ENCODE assay signal across 2 cellular contexts in the genomic region with DNA sequence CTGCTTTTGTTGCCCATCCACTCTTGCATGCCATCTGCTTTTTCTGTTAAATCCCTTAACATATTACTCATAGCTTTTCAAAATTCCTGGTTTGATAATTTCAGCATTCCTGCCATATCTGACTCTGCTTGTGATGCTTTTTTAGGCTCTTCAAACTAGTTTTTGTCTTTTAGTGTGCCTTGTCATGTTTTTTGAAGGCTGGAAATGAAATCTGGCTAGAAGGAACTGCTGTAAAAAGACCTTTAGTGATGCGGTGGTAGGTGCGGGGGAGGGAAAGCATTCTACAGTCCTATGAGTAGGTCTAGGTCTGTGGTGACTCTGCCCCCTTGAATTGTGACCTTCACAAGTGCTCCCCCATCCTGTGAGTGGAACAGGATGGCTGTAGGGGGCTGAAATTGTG.
TF ChIP-seq lines count a peak whose summit lies in the region.

No MANE protein-coding gene starts in this region.

TF ChIP-seq in GM23338, 12 proteins besides CTCF, POLR2A, EP300 and RAD21 (continues in another document):
- no peak for TF ChIP-seq NANOG (IDR thresholded peaks at IDR 0.05; ENCODE audit: borderline replicate concordance)
- TF ChIP-seq, protein P1, sequence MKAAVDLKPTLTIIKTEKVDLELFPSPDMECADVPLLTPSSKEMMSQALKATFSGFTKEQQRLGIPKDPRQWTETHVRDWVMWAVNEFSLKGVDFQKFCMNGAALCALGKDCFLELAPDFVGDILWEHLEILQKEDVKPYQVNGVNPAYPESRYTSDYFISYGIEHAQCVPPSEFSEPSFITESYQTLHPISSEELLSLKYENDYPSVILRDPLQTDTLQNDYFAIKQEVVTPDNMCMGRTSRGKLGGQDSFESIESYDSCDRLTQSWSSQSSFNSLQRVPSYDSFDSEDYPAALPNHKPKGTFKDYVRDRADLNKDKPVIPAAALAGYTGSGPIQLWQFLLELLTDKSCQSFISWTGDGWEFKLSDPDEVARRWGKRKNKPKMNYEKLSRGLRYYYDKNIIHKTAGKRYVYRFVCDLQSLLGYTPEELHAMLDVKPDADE (IDR thresholded peaks at IDR 0.05), result no peak
- TF ChIP-seq POLR2AphosphoS5 (IDR thresholded peaks at IDR 0.05; ENCODE audit: low read depth), result no peak
- TF ChIP-seq EZH2phosphoT487 (IDR thresholded peaks at IDR 0.05; ENCODE audit: unreplicated experiment), result no peak
- TF ChIP-seq, protein P2, sequence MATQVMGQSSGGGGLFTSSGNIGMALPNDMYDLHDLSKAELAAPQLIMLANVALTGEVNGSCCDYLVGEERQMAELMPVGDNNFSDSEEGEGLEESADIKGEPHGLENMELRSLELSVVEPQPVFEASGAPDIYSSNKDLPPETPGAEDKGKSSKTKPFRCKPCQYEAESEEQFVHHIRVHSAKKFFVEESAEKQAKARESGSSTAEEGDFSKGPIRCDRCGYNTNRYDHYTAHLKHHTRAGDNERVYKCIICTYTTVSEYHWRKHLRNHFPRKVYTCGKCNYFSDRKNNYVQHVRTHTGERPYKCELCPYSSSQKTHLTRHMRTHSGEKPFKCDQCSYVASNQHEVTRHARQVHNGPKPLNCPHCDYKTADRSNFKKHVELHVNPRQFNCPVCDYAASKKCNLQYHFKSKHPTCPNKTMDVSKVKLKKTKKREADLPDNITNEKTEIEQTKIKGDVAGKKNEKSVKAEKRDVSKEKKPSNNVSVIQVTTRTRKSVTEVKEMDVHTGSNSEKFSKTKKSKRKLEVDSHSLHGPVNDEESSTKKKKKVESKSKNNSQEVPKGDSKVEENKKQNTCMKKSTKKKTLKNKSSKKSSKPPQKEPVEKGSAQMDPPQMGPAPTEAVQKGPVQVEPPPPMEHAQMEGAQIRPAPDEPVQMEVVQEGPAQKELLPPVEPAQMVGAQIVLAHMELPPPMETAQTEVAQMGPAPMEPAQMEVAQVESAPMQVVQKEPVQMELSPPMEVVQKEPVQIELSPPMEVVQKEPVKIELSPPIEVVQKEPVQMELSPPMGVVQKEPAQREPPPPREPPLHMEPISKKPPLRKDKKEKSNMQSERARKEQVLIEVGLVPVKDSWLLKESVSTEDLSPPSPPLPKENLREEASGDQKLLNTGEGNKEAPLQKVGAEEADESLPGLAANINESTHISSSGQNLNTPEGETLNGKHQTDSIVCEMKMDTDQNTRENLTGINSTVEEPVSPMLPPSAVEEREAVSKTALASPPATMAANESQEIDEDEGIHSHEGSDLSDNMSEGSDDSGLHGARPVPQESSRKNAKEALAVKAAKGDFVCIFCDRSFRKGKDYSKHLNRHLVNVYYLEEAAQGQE (IDR thresholded peaks at IDR 0.05; ENCODE audit: unreplicated experiment), result no peak
- no peak for TF ChIP-seq EZH2 (IDR thresholded peaks at IDR 0.05; ENCODE audit: low read depth, unreplicated experiment)
- no peak for TF ChIP-seq ZNF331 (CRISPR knock-in tag; IDR thresholded peaks at IDR 0.05; ENCODE audit: low read depth)
- no peak for TF ChIP-seq JUNB (IDR thresholded peaks at IDR 0.05; ENCODE audit: unreplicated experiment)
- TF ChIP-seq CREB1 (CRISPR knock-in tag; IDR thresholded peaks at IDR 0.05; ENCODE audit: low read depth), result no peak
- no peak for TF ChIP-seq ZNF114 (CRISPR knock-in tag; IDR thresholded peaks at IDR 0.05)
- TF ChIP-seq STAT1 (IDR thresholded peaks at IDR 0.05; ENCODE audit: unreplicated experiment), result no peak

TF ChIP-seq in HepG2, 621 proteins besides CTCF, POLR2A, EP300 and RAD21:
- TF ChIP-seq, protein P3, sequence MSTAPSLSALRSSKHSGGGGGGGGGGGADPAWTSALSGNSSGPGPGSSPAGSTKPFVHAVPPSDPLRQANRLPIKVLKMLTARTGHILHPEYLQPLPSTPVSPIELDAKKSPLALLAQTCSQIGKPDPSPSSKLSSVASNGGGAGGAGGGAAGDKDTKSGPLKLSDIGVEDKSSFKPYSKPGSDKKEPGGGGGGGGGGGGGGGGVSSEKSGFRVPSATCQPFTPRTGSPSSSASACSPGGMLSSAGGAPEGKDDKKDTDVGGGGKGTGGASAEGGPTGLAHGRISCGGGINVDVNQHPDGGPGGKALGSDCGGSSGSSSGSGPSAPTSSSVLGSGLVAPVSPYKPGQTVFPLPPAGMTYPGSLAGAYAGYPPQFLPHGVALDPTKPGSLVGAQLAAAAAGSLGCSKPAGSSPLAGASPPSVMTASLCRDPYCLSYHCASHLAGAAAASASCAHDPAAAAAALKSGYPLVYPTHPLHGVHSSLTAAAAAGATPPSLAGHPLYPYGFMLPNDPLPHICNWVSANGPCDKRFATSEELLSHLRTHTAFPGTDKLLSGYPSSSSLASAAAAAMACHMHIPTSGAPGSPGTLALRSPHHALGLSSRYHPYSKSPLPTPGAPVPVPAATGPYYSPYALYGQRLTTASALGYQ (CRISPR knock-in tag; IDR thresholded peaks at IDR 0.05), result no peak
- TF ChIP-seq SRY (CRISPR knock-in tag; IDR thresholded peaks at IDR 0.05), result no peak
- TF ChIP-seq SRF (IDR thresholded peaks at IDR 0.05; ENCODE audit: low read depth, low read length), result no peak
- TF ChIP-seq, protein P4, sequence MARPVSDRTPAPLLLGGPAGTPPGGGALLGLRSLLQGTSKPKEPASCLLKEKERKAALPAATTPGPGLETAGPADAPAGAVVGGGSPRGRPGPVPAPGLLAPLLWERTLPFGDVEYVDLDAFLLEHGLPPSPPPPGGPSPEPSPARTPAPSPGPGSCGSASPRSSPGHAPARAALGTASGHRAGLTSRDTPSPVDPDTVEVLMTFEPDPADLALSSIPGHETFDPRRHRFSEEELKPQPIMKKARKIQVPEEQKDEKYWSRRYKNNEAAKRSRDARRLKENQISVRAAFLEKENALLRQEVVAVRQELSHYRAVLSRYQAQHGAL (CRISPR knock-in tag; IDR thresholded peaks at IDR 0.05; ENCODE audit: not compliant biosample characterization), result no peak
- TF ChIP-seq ZNF570 (CRISPR knock-in tag; IDR thresholded peaks at IDR 0.05; ENCODE audit: borderline replicate concordance), result no peak
- TF ChIP-seq, protein P5, sequence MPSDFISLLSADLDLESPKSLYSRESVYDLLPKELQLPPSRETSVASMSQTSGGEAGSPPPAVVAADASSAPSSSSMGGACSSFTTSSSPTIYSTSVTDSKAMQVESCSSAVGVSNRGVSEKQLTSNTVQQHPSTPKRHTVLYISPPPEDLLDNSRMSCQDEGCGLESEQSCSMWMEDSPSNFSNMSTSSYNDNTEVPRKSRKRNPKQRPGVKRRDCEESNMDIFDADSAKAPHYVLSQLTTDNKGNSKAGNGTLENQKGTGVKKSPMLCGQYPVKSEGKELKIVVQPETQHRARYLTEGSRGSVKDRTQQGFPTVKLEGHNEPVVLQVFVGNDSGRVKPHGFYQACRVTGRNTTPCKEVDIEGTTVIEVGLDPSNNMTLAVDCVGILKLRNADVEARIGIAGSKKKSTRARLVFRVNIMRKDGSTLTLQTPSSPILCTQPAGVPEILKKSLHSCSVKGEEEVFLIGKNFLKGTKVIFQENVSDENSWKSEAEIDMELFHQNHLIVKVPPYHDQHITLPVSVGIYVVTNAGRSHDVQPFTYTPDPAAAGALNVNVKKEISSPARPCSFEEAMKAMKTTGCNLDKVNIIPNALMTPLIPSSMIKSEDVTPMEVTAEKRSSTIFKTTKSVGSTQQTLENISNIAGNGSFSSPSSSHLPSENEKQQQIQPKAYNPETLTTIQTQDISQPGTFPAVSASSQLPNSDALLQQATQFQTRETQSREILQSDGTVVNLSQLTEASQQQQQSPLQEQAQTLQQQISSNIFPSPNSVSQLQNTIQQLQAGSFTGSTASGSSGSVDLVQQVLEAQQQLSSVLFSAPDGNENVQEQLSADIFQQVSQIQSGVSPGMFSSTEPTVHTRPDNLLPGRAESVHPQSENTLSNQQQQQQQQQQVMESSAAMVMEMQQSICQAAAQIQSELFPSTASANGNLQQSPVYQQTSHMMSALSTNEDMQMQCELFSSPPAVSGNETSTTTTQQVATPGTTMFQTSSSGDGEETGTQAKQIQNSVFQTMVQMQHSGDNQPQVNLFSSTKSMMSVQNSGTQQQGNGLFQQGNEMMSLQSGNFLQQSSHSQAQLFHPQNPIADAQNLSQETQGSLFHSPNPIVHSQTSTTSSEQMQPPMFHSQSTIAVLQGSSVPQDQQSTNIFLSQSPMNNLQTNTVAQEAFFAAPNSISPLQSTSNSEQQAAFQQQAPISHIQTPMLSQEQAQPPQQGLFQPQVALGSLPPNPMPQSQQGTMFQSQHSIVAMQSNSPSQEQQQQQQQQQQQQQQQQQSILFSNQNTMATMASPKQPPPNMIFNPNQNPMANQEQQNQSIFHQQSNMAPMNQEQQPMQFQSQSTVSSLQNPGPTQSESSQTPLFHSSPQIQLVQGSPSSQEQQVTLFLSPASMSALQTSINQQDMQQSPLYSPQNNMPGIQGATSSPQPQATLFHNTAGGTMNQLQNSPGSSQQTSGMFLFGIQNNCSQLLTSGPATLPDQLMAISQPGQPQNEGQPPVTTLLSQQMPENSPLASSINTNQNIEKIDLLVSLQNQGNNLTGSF (CRISPR knock-in tag; IDR thresholded peaks at IDR 0.05), result no peak
